ENCODE assay signal across 1 cellular context in the genomic region with DNA sequence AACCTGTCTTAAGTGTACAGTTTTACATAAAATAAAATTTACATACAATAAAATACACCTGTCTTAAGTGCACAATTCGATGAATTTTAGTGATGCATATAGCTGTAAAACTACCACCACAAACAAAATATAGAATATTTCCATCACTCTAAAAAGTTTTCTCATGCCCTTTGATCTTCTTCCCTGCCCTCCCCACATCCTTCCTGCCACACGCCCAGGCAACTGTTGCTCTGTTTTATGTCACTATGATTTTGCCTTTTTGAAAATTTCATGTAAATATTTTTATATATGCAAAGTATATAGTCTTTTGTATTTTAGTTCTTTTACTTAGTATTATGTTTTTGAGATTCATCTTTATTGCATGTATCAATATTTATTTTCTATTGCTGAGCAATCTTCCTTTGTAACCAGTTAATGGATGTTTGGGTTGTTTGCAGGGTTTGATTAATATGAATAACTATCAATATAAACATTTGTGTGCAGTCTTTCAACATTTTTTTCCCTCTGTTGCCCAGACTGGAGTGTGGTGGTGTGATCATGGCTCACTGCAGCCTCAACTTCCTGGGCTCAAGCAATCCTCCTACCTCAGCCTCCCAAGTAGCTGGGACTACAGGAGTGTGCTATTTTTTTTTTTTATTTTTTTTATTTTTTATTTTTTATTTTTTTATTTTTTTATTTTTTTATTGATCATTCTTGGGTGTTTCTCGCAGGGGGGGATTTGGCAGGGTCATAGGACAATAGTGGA.
TF ChIP-seq lines count a peak whose summit lies in the region.

No MANE protein-coding gene starts in this region.

TF ChIP-seq in GM12878, 131 proteins besides CTCF, POLR2A, EP300 and RAD21 (continued from another document):
- TF ChIP-seq, protein P1, sequence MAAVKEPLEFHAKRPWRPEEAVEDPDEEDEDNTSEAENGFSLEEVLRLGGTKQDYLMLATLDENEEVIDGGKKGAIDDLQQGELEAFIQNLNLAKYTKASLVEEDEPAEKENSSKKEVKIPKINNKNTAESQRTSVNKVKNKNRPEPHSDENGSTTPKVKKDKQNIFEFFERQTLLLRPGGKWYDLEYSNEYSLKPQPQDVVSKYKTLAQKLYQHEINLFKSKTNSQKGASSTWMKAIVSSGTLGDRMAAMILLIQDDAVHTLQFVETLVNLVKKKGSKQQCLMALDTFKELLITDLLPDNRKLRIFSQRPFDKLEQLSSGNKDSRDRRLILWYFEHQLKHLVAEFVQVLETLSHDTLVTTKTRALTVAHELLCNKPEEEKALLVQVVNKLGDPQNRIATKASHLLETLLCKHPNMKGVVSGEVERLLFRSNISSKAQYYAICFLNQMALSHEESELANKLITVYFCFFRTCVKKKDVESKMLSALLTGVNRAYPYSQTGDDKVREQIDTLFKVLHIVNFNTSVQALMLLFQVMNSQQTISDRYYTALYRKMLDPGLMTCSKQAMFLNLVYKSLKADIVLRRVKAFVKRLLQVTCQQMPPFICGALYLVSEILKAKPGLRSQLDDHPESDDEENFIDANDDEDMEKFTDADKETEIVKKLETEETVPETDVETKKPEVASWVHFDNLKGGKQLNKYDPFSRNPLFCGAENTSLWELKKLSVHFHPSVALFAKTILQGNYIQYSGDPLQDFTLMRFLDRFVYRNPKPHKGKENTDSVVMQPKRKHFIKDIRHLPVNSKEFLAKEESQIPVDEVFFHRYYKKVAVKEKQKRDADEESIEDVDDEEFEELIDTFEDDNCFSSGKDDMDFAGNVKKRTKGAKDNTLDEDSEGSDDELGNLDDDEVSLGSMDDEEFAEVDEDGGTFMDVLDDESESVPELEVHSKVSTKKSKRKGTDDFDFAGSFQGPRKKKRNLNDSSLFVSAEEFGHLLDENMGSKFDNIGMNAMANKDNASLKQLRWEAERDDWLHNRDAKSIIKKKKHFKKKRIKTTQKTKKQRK (IDR thresholded peaks at IDR 0.05; ENCODE audit: low read depth, low read length), result no peak
